Comparison of ENCODE assay signal across 29 cellular contexts in genomic region chr6:170131351-170131750, GRCh38.
DNase-seq lines count a peak whose midpoint lies in the region; ATAC-seq and TF ChIP-seq lines count a peak whose summit lies in the region.
"Had no signal": no experiment of that assay in that cellular context is flagged by ENCODE, and none has a peak within 500 bp of the region (broad histone marks: within the 10 kb centered on the region; RNA-seq: fewer than 3 reads in every experiment).

No MANE protein-coding gene starts in this region.

- 83% methylated on average over 7 of the region's 11 CpGs for WGBS in mesenchymal stem cell

- H4K8ac ChIP-seq in mesenchymal stem cell (ENCODE audit: low read length), result no peak overlapping the region

- H3F3A ChIP-seq in GM23338 (replicated peaks; ENCODE audit: low read depth), result no peaks in the 10 kb centered on the region

- H3K27ac Mint-ChIP-seq in GM23338, result no peak overlapping the region
- H3K27ac Mint-ChIP-seq: activated T-helper 17 cell treated with anti-CD3 and anti-CD28 coated beads, Interleukin-2, amount 50 U/mL, for 72 hours; CD8-positive, alpha-beta T cell; IgD-negative memory B cell; T-cell had no signal

- H3K4me3 Mint-ChIP-seq in GM23338, result no peak overlapping the region
- H3K4me3 Mint-ChIP-seq: activated T-helper 17 cell treated with anti-CD3 and anti-CD28 coated beads, Interleukin-2, amount 50 U/mL, for 72 hours; CD8-positive, alpha-beta T cell; T-cell had no signal

- ATAC-seq in sciatic nerve, result no peak
- ATAC-seq in upper lobe of right lung, result no peak
- no peak for ATAC-seq in GM23338
- ATAC-seq: activated naive CD4-positive, alpha-beta T cell treated with anti-CD3 and anti-CD28 coated beads, Interleukin-2, amount 50 U/mL, for 72 hours; activated T-helper 17 cell treated with anti-CD3 and anti-CD28 coated beads, Interleukin-2, amount 50 U/mL, for 72 hours; CD8-positive, alpha-beta T cell; esophagus mucosa; T-cell had no signal

- no peaks in the 10 kb centered on the region for H3K79me1 ChIP-seq in mesenchymal stem cell (replicated peaks; ENCODE audit: low read length, poor library complexity, severe bottlenecking)

- H3K9ac ChIP-seq in mesenchymal stem cell (ENCODE audit: low read length), result no peak overlapping the region

- H3K27ac ChIP-seq in upper lobe of right lung, result no peak overlapping the region
- H3K27ac ChIP-seq in GM23338 (ENCODE audit: low read depth), result no peak overlapping the region
- H3K27ac ChIP-seq in mesenchymal stem cell (ENCODE audit: low read length, poor library complexity, severe bottlenecking), result no peak overlapping the region
- H3K27ac ChIP-seq: ascending aorta, cardiac muscle cell, SJSA1, vagina had no signal

- TF ChIP-seq CTCF in upper lobe of right lung (IDR thresholded peaks at IDR 0.05) (no peak), GM23338 (conservative IDR thresholded peaks at IDR 0.05; ENCODE audit: low read depth in 2 of 2) (no peak)

- peaks cover 8% of the 10 kb centered on the region; the same call in 2 of the 3 replicates for H3K9me3 Mint-ChIP-seq in GM23338
- H3K9me3 Mint-ChIP-seq: activated naive CD4-positive, alpha-beta T cell treated with anti-CD3 and anti-CD28 coated beads, Interleukin-2, amount 50 U/mL, for 72 hours; activated T-helper 17 cell treated with anti-CD3 and anti-CD28 coated beads, Interleukin-2, amount 50 U/mL, for 72 hours; CD8-positive, alpha-beta T cell; T-cell had no signal

- no peak overlapping the region for H2BK15ac ChIP-seq in mesenchymal stem cell (ENCODE audit: low read depth, poor library complexity, severe bottlenecking)

- no peak overlapping the region for H4K91ac ChIP-seq in mesenchymal stem cell (ENCODE audit: low read length)

- H2AK5ac ChIP-seq in mesenchymal stem cell (ENCODE audit: low read length, severe bottlenecking), result no peak overlapping the region

- H3K4ac ChIP-seq in mesenchymal stem cell (ENCODE audit: low read depth in 1 of 2, low read length in 2 of 2), result no peak overlapping the region

- no peaks in the 10 kb centered on the region for H4K20me1 ChIP-seq in GM23338 (replicated peaks; ENCODE audit: insufficient read depth)

- H3K4me2 ChIP-seq in GM23338 (no peak overlapping the region), mesenchymal stem cell (ENCODE audit: low read length, poor library complexity, severe bottlenecking) (no peak overlapping the region)
- H3K4me2 ChIP-seq: smooth muscle cell had no signal

- no peak overlapping the region for H2BK120ac ChIP-seq in mesenchymal stem cell (ENCODE audit: low read depth, low read length)

- H3K9me3 ChIP-seq in upper lobe of right lung, result no peaks in the 10 kb centered on the region
- no peaks in the 10 kb centered on the region for H3K9me3 ChIP-seq in mesenchymal stem cell (ENCODE audit: control insufficient read depth, low read length)
- H3K9me3 ChIP-seq: ascending aorta, vagina had no signal

- H3K23ac ChIP-seq in mesenchymal stem cell (ENCODE audit: low read length in 2 of 2), result no peak overlapping the region

- H3K27me3 Mint-ChIP-seq in GM23338 (ENCODE audit: insufficient read depth, low read depth, poor library complexity), result peaks cover 6% of the 10 kb centered on the region

- DNase-seq in activated effector memory CD4-positive, alpha-beta T cell treated with anti-CD3 and anti-CD28 coated beads, Interleukin-2, amount 50 U/mL, for 16 hours, result peak; percentile 33
- DNase-seq in activated effector memory CD4-positive, alpha-beta T cell treated with Interleukin-2 at 50 U/mL for 16 hours, result no peak
- peak; percentile 42 for DNase-seq in islet precursor cell
- peak; percentile 31 for DNase-seq in sciatic nerve (ENCODE audit: low spot score)
- DNase-seq in upper lobe of right lung, result peak; percentile 35
- DNase-seq in occipital lobe (lab: John Stamatoyannopoulos, UW), result no peak
- no peak for DNase-seq in GM23338 (ENCODE audit: low spot score)
- no peak for DNase-seq in mesenchymal stem cell
- DNase-seq: activated CD4-positive, CD25-positive, alpha-beta regulatory T cell; activated CD8-positive, alpha-beta memory T cell treated with anti-CD3 and anti-CD28 coated beads, Interleukin-2, amount 50 U/mL, for 4 hours; cortex of kidney; DMS153; foreskin fibroblast; NCI-H1048; NCI-H1694 treated with DMSO at 0.1 percent for 48 hours; NCI-H2171 treated with DMSO at 0.1 percent for 48 hours; NCI-H526 treated with DMSO at 0.1 percent for 48 hours; substantia nigra had no signal

- H3K4me3 ChIP-seq in upper lobe of right lung, result no peak overlapping the region
- no peak overlapping the region for H3K4me3 ChIP-seq in GM23338
- H3K4me3 ChIP-seq in mesenchymal stem cell (ENCODE audit: insufficient read depth in 1 of 2, low read depth in 1 of 2, low read length in 2 of 2), result no peak overlapping the region
- H3K4me3 ChIP-seq: ascending aorta, cardiac muscle cell, SJSA1, smooth muscle cell, vagina had no signal

- H3K36me3 Mint-ChIP-seq in GM23338 (ENCODE audit: low read depth), result peaks cover 2% of the 10 kb centered on the region; the same call in 1 of the 3 replicates
- H3K36me3 Mint-ChIP-seq: activated naive CD4-positive, alpha-beta T cell treated with anti-CD3 and anti-CD28 coated beads, Interleukin-2, amount 50 U/mL, for 72 hours; CD8-positive, alpha-beta T cell; IgD-negative memory B cell; T-cell had no signal

- no peak overlapping the region for H2AFZ ChIP-seq in GM23338
- H2AFZ ChIP-seq in mesenchymal stem cell (ENCODE audit: low read depth, low read length), result no peak overlapping the region

- H3K79me2 ChIP-seq in GM23338 (replicated peaks; ENCODE audit: insufficient read depth), result no peaks in the 10 kb centered on the region

- H3K4me1 Mint-ChIP-seq in GM23338, result peaks cover 3% of the 10 kb centered on the region; the same call in 1 of the 3 replicates
- H3K4me1 Mint-ChIP-seq: activated T-helper 17 cell treated with anti-CD3 and anti-CD28 coated beads, Interleukin-2, amount 50 U/mL, for 72 hours had no signal

- no peak overlapping the region for H2BK12ac ChIP-seq in mesenchymal stem cell (ENCODE audit: low read length in 2 of 2)

- intact Hi-C loops in sciatic nerve (cut with DNase I) (no loop called here), upper lobe of right lung (cut with DNase I) (no loop called here)

- H3K14ac ChIP-seq in mesenchymal stem cell (ENCODE audit: low read length in 2 of 2), result no peak overlapping the region

- H3K18ac ChIP-seq in mesenchymal stem cell (ENCODE audit: low read depth in 1 of 2, low read length in 2 of 2), result no peak overlapping the region

- no peaks in the 10 kb centered on the region for H3K9me2 ChIP-seq in GM23338 (ENCODE audit: insufficient read depth)

- H3K36me3 ChIP-seq in upper lobe of right lung, result no peaks in the 10 kb centered on the region
- no peaks in the 10 kb centered on the region for H3K36me3 ChIP-seq in GM23338 (ENCODE audit: insufficient read depth)
- no peaks in the 10 kb centered on the region for H3K36me3 ChIP-seq in mesenchymal stem cell (ENCODE audit: control insufficient read depth in 1 of 2, insufficient read depth in 2 of 2, low read depth in 1 of 2, low read length in 2 of 2)
- H3K36me3 ChIP-seq: ascending aorta, cardiac muscle cell, SJSA1, vagina had no signal

- H2BK5ac ChIP-seq in mesenchymal stem cell (ENCODE audit: low read depth, low read length, poor library complexity, severe bottlenecking), result no peak overlapping the region

- H3K27me3 ChIP-seq in upper lobe of right lung (no peaks in the 10 kb centered on the region), GM23338 (ENCODE audit: insufficient read depth) (no peaks in the 10 kb centered on the region), mesenchymal stem cell (ENCODE audit: control insufficient read depth in 1 of 2, insufficient read depth in 1 of 2, low read length in 2 of 2) (no peaks in the 10 kb centered on the region)
- H3K27me3 ChIP-seq: ascending aorta, cardiac muscle cell, SJSA1, vagina had no signal

- H3K4me1 ChIP-seq in upper lobe of right lung (peaks cover 10% of the 10 kb centered on the region), GM23338 (ENCODE audit: insufficient read depth) (no peaks in the 10 kb centered on the region), mesenchymal stem cell (ENCODE audit: control insufficient read depth, insufficient read depth, low read depth, low read length) (no peaks in the 10 kb centered on the region)
- H3K4me1 ChIP-seq: ascending aorta, SJSA1 had no signal

TF ChIP-seq in GM23338, 12 proteins besides CTCF, POLR2A, EP300 and RAD21 (continues in another document):
- no peak for TF ChIP-seq CREB1 (CRISPR knock-in tag; IDR thresholded peaks at IDR 0.05; ENCODE audit: low read depth)

Comparison
In these comparisons a context has a peak if more than half of its experiments do, and no peak if none do; other contexts are left out.
1. DNase-seq: peak in activated effector memory CD4-positive, alpha-beta T cell treated with anti-CD3 and anti-CD28 coated beads, Interleukin-2, amount 50 U/mL, for 16 hours (single experiment), islet precursor cell (single experiment), sciatic nerve (single experiment) and upper lobe of right lung (single experiment); none in activated effector memory CD4-positive, alpha-beta T cell treated with Interleukin-2 at 50 U/mL for 16 hours (single experiment), occipital lobe (single experiment), GM23338 (single experiment) and mesenchymal stem cell (single experiment).